ENCODE assay signal across 8 cellular contexts in the genomic region with DNA sequence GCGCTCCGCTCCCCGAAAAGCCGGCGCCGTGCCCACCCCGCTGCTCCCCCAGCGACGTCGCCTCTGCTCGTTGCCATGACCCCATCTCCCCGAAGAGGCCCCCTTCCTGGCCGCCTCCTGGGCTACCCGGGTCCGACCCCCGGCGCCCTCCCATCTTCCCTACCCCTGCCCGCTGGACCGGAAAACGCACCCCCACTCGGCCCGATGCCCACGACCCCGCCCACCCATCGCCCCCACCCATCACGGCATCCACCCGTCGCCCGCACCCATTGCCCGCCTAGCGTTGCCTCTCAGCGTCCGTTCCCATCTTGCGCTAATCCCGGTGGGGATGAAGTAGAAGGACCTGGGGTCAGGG. TPM values are rescaled to one million over a fixed set of nuclear protein-coding genes. Genes with fewer than 3 reads are reported as not detected.
DNase-seq lines count a peak whose midpoint lies in the region; ATAC-seq and TF ChIP-seq lines count a peak whose summit lies in the region.

No MANE protein-coding gene starts in this region.

- H3K9me3 Mint-ChIP-seq in CD4-positive, alpha-beta memory T cell = peaks cover 0 to 6% (median 0%) of the 10 kb centered on the region in 8 donors
- H3K9me3 Mint-ChIP-seq in effector memory CD8-positive, alpha-beta T cell = no peaks in the 10 kb centered on the region

- H3K9me2 ChIP-seq in Loucy (replicated peaks; ENCODE audit: low read depth, low read length) = no peaks in the 10 kb centered on the region
- H3K9me2 ChIP-seq in neural cell (ENCODE audit: insufficient read depth, low read length) = no peaks in the 10 kb centered on the region

- H2AFZ ChIP-seq in Loucy (ENCODE audit: low read length) (no peak overlapping the region; the same call in 1 of the 2 replicates), neural cell (ENCODE audit: low read depth, low read length) (no peak overlapping the region)

- no peaks in the 10 kb centered on the region for H3K36me3 ChIP-seq in CD4-positive, alpha-beta memory T cell (ENCODE audit: insufficient read depth, low read length)
- H3K36me3 ChIP-seq in Loucy (ENCODE audit: insufficient read depth, low read length) (no peaks in the 10 kb centered on the region; the same call in 1 of the 2 replicates), neural cell (ENCODE audit: insufficient read depth, low read length) (no peaks in the 10 kb centered on the region)

- H3K4me1 ChIP-seq in CD4-positive, alpha-beta memory T cell (ENCODE audit: insufficient read depth, low read length) = peaks cover 41% of the 10 kb centered on the region
- peaks cover 6% of the 10 kb centered on the region for H3K4me1 ChIP-seq in Loucy (ENCODE audit: insufficient read depth, low read length, poor library complexity, severe bottlenecking)

- peak overlapping the region in 1 of 2 donors; percentile 40 for H3K4me3 ChIP-seq in CD4-positive, alpha-beta memory T cell (ENCODE audit: low read length in 2 of 2)
- peak overlapping the region; percentile 80 for H3K4me3 ChIP-seq in Loucy (ENCODE audit: low read length, poor library complexity, severe bottlenecking)
- peak overlapping the region; percentile 80 for H3K4me3 ChIP-seq in neural cell (ENCODE audit: low read length)

- no peak for TF ChIP-seq RAD21 in neural cell (conservative IDR thresholded peaks at IDR 0.05)

- TF ChIP-seq EP300 in neural cell (conservative IDR thresholded peaks at IDR 0.05; ENCODE audit: poor library complexity, severe bottlenecking) = no peak

- H3K27me3 ChIP-seq in CD4-positive, alpha-beta memory T cell (ENCODE audit: insufficient read depth, low read length) = no peaks in the 10 kb centered on the region
- H3K27me3 ChIP-seq in Loucy (ENCODE audit: insufficient read depth, low read length, poor library complexity, severe bottlenecking) (no peaks in the 10 kb centered on the region), neural cell (ENCODE audit: insufficient read depth, low read depth, low read length) (no peaks in the 10 kb centered on the region)

- peaks cover 11 to 39% (median 25%) of the 10 kb centered on the region in 4 donors for H3K4me1 Mint-ChIP-seq in CD4-positive, alpha-beta memory T cell
- peaks cover 4 to 17% of the 10 kb centered on the region in 2 donors for H3K4me1 Mint-ChIP-seq in effector memory CD8-positive, alpha-beta T cell (ENCODE audit: low read depth in 2 of 2)

- H3K36me3 Mint-ChIP-seq in CD4-positive, alpha-beta memory T cell = peaks cover 6 to 33% of the 10 kb centered on the region in 2 donors
- H3K36me3 Mint-ChIP-seq in effector memory CD8-positive, alpha-beta T cell (ENCODE audit: insufficient read depth) = peaks cover 47% of the 10 kb centered on the region

- CTCF ChIA-PET in CD4-positive, alpha-beta memory T cell (lab: Charles Lee; ENCODE audit: partially characterized antibody) = no interaction called here

- TF ChIP-seq CTCF in Loucy (conservative IDR thresholded peaks at IDR 0.05; ENCODE audit: low read length) (no peak), neural cell (IDR thresholded peaks at IDR 0.05; ENCODE audit: poor library complexity, severe bottlenecking) (no peak)

- H3K27me3 Mint-ChIP-seq in CD4-positive, alpha-beta memory T cell = no peaks in the 10 kb centered on the region
- no peaks in the 10 kb centered on the region for H3K27me3 Mint-ChIP-seq in effector memory CD8-positive, alpha-beta T cell

- H3K9ac ChIP-seq in Loucy (ENCODE audit: low read depth, low read length, poor library complexity, severe bottlenecking) (peak overlapping the region; percentile 80), neural cell (ENCODE audit: low read length) (peak overlapping the region; percentile 87)

- H3K4me2 ChIP-seq in Loucy (ENCODE audit: low read depth, low read length, poor library complexity, severe bottlenecking) (peak overlapping the region; percentile 87), neural cell (ENCODE audit: low read length) (no peak overlapping the region)

- peaks cover 38% of the 10 kb centered on the region for H3K79me2 ChIP-seq in Loucy (ENCODE audit: insufficient read depth, low read length)
- H3K79me2 ChIP-seq in neural cell (replicated peaks; ENCODE audit: insufficient read depth, low read length) = peaks cover 20% of the 10 kb centered on the region

- H3K27ac Mint-ChIP-seq in CD4-positive, alpha-beta memory T cell = peak overlapping the region; percentile 81 to 97 (median 91)
- peak overlapping the region; percentile 85 to 87 for H3K27ac Mint-ChIP-seq in effector memory CD8-positive, alpha-beta T cell

- peak overlapping the region; percentile 86 to 89 (median 87) for H3K4me3 Mint-ChIP-seq in CD4-positive, alpha-beta memory T cell
- peak overlapping the region; percentile 81 to 89 for H3K4me3 Mint-ChIP-seq in effector memory CD8-positive, alpha-beta T cell

- no peak for DNase-seq in CD4-positive, alpha-beta memory T cell
- DNase-seq in effector memory CD8-positive, alpha-beta T cell = no peak
- DNase-seq in kidney tubule cell (ENCODE audit: low spot score) (no peak), NCI-H510A (lab: John Stamatoyannopoulos, UW) (no peak), NCI-H1694 (lab: John Stamatoyannopoulos, UW) (no peak)

- no peaks in the 10 kb centered on the region for H3K9me3 ChIP-seq in CD4-positive, alpha-beta memory T cell (ENCODE audit: control insufficient read depth in 1 of 2, low read length in 2 of 2)
- no peaks in the 10 kb centered on the region for H3K9me3 ChIP-seq in Loucy (ENCODE audit: insufficient read depth, low read depth, low read length)
- no peaks in the 10 kb centered on the region for H3K9me3 ChIP-seq in neural cell (ENCODE audit: low read length)

- H4K20me1 ChIP-seq in Loucy (ENCODE audit: insufficient read depth, low read length, poor library complexity, severe bottlenecking) = no peaks in the 10 kb centered on the region
- H4K20me1 ChIP-seq in neural cell (ENCODE audit: insufficient read depth) = no peaks in the 10 kb centered on the region

- intact Hi-C loops in CD4-positive, alpha-beta memory T cell (cut with micrococcal nuclease) = loop anchor here (5.0 kb wide), 1 partner anchor 80 kb away; a partner anchor contains a TSS

- H3F3A ChIP-seq in Loucy (ENCODE audit: low read depth) (no peaks in the 10 kb centered on the region), neural cell (ENCODE audit: insufficient read depth, low read length, poor library complexity, severe bottlenecking) (no peaks in the 10 kb centered on the region)

- no peak for ATAC-seq in effector memory CD8-positive, alpha-beta T cell (replicated peaks)
- ATAC-seq in GM19324 (IDR thresholded peaks at IDR 0.05; ENCODE audit: low FRiP score, unreplicated experiment) = no peak

- POLR2A ChIA-PET in CD4-positive, alpha-beta memory T cell (lab: Charles Lee; ENCODE audit: partially characterized antibody) = interaction anchor here (1.0 to 1.5 kb wide), 3 partner anchors 15 to 53 kb away, joined by 3 to 7 read pairs (median 4); a partner anchor contains a TSS

- peak overlapping the region; percentile 63 for H3K27ac ChIP-seq in CD4-positive, alpha-beta memory T cell (ENCODE audit: low read depth, low read length)
- H3K27ac ChIP-seq in neural cell (ENCODE audit: low read length) = peak overlapping the region; percentile 81

TF ChIP-seq in neural cell, 6 proteins besides CTCF, POLR2A, EP300 and RAD21 (continues in another document):
- TF ChIP-seq TAF1 (IDR thresholded peaks at IDR 0.05; ENCODE audit: low read depth) (no peak), MXI1 (conservative IDR thresholded peaks at IDR 0.05; ENCODE audit: poor library complexity, severe bottlenecking) (no peak), SMC3 (conservative IDR thresholded peaks at IDR 0.05; ENCODE audit: poor library complexity) (no peak), POLR2AphosphoS5 (IDR thresholded peaks at IDR 0.05) (no peak)
- TF ChIP-seq, protein P1, sequence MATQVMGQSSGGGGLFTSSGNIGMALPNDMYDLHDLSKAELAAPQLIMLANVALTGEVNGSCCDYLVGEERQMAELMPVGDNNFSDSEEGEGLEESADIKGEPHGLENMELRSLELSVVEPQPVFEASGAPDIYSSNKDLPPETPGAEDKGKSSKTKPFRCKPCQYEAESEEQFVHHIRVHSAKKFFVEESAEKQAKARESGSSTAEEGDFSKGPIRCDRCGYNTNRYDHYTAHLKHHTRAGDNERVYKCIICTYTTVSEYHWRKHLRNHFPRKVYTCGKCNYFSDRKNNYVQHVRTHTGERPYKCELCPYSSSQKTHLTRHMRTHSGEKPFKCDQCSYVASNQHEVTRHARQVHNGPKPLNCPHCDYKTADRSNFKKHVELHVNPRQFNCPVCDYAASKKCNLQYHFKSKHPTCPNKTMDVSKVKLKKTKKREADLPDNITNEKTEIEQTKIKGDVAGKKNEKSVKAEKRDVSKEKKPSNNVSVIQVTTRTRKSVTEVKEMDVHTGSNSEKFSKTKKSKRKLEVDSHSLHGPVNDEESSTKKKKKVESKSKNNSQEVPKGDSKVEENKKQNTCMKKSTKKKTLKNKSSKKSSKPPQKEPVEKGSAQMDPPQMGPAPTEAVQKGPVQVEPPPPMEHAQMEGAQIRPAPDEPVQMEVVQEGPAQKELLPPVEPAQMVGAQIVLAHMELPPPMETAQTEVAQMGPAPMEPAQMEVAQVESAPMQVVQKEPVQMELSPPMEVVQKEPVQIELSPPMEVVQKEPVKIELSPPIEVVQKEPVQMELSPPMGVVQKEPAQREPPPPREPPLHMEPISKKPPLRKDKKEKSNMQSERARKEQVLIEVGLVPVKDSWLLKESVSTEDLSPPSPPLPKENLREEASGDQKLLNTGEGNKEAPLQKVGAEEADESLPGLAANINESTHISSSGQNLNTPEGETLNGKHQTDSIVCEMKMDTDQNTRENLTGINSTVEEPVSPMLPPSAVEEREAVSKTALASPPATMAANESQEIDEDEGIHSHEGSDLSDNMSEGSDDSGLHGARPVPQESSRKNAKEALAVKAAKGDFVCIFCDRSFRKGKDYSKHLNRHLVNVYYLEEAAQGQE (IDR thresholded peaks at IDR 0.05; ENCODE audit: borderline replicate concordance) = no peak

RNA-seq across cellular contexts. Expression of a gene that starts 0.4 kb away (rescaled TPM):
- total RNA-seq in CD4-positive, alpha-beta memory T cell = 100 to 1,000 TPM; 212 to 220 TPM
- 10 to 100 TPM; 48.2 to 63.9 TPM for polyA plus RNA-seq in CD4-positive, alpha-beta memory T cell
- 370 and 415 TPM in 2 replicates for polyA plus RNA-seq in neural cell
- 393 and 427 TPM in 2 replicates for polyA minus RNA-seq in neural cell

RNA-seq across cellular contexts. Expression of a gene that starts 6.6 kb away (rescaled TPM):
- 10 to 100 TPM; 65.2 to 70.3 TPM for total RNA-seq in CD4-positive, alpha-beta memory T cell
- 10 to 100 TPM; 35.6 to 68.1 TPM for polyA plus RNA-seq in CD4-positive, alpha-beta memory T cell
- 68.3 and 90.4 TPM in 2 replicates for polyA plus RNA-seq in neural cell
- 23.6 and 28.1 TPM in 2 replicates for polyA minus RNA-seq in neural cell

RNA-seq across cellular contexts. Expression of a gene that starts 8.9 kb away (rescaled TPM):
- total RNA-seq in CD4-positive, alpha-beta memory T cell = 10 to 100 TPM; 60.4 to 62.6 TPM
- 100 to 1,000 TPM; 114 to 149 TPM for polyA plus RNA-seq in CD4-positive, alpha-beta memory T cell
- polyA plus RNA-seq in neural cell = 126 and 159 TPM in 2 replicates
- polyA minus RNA-seq in neural cell = 90.3 and 105 TPM in 2 replicates

RNA-seq across cellular contexts. Expression of a gene that starts 20.7 kb away (rescaled TPM):
- total RNA-seq in CD4-positive, alpha-beta memory T cell = 10 to 100 TPM; 78.8 to 90.3 TPM
- 1 to 10 TPM in 1 of 2 donors, under 1 TPM in 1; 0.29 to 1.2 TPM for polyA plus RNA-seq in CD4-positive, alpha-beta memory T cell
- polyA plus RNA-seq in neural cell = 17.2 and 22.2 TPM in 2 replicates
- 27.8 and 28.4 TPM in 2 replicates for polyA minus RNA-seq in neural cell

RNA-seq across cellular contexts. Expression of a gene that starts 26.0 kb away (rescaled TPM):
- total RNA-seq in CD4-positive, alpha-beta memory T cell = 100 to 1,000 TPM; 139 to 141 TPM
- polyA plus RNA-seq in CD4-positive, alpha-beta memory T cell = 10 to 100 TPM; 47.3 to 48.2 TPM
- polyA plus RNA-seq in neural cell = 51.2 and 60.5 TPM in 2 replicates
- 17.5 and 18.6 TPM in 2 replicates for polyA minus RNA-seq in neural cell
